8 cellular contexts compared by ENCODE assay signal in the genomic region with DNA sequence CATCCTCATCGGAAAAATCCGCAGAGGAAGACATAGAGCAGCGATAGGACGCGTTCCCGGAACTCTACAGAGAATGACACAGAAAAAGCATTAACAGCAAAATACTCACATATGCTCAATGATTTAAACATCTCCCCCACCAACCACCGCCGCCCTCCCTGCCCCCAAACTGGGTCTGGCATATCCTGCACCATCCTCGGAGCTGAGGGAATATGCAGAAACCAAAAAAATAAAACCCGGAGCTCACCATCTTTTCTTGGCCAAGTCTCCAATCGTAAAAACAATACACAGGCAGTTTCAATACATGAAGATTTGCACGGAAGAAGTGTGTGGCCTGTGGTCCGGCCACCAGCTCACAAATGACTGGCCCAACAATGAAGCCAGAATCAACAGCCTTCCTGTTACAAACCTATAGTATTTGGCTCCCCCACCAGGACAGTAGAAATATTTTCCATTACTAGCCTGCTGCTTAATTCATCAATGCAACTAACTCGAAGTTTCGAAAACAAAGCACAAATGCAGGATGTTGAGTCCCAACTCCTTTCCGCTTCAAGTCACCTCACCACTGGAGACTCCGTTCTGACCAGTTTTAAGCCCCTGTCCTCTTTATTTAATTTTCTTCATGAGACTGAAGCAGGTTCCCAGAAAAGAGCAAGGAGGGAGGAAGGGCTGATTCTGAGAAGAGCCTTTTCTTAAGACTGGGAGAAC.
DNase-seq lines count a peak whose midpoint lies in the region; ATAC-seq and TF ChIP-seq lines count a peak whose summit lies in the region.

No MANE protein-coding gene starts in this region.

- peaks cover 26% of the 10 kb centered on the region for H3K36me3 Mint-ChIP-seq in Calu3 (ENCODE audit: insufficient read depth, unreplicated experiment)
- peaks cover 6% of the 10 kb centered on the region for H3K36me3 Mint-ChIP-seq in activated T-helper 17 cell treated with anti-CD3 and anti-CD28 coated beads, Interleukin-2, amount 50 U/mL, for 72 hours (ENCODE audit: low read depth)
- H3K36me3 Mint-ChIP-seq in neural crest cell (ENCODE audit: low read depth) = peaks cover 5% of the 10 kb centered on the region

- H3K4me3 Mint-ChIP-seq in Calu3 (ENCODE audit: low read depth, unreplicated experiment) = peak overlapping the region; percentile 97
- peak overlapping the region; percentile 87 for H3K4me3 Mint-ChIP-seq in activated T-helper 17 cell treated with anti-CD3 and anti-CD28 coated beads, Interleukin-2, amount 50 U/mL, for 72 hours
- H3K4me3 Mint-ChIP-seq in neural crest cell = peak overlapping the region; percentile 99

- DNase-seq in Calu3 (peak; percentile 70), NCI-H446 treated with DMSO at 0.1 percent for 48 hours (lab: John Stamatoyannopoulos, UW) (peak; percentile 53), germinal center (ENCODE audit: low spot score) (peak; percentile 14), neural crest cell (ENCODE audit: low read depth, low spot score) (peak; percentile 44), mesenteric fat pad (ENCODE audit: low spot score) (no peak)

- ATAC-seq in GM18909 (IDR thresholded peaks at IDR 0.05; ENCODE audit: poor library complexity, unreplicated experiment) = peak; percentile 92
- peak; percentile 88 for ATAC-seq in HG03066 (IDR thresholded peaks at IDR 0.05; ENCODE audit: low read depth, unreplicated experiment)
- peak; percentile 95 for ATAC-seq in activated T-helper 17 cell treated with anti-CD3 and anti-CD28 coated beads, Interleukin-2, amount 50 U/mL, for 72 hours (replicated peaks)

- no peaks in the 10 kb centered on the region for H3K9me3 Mint-ChIP-seq in Calu3 (ENCODE audit: low read depth, unreplicated experiment)
- no peaks in the 10 kb centered on the region for H3K9me3 Mint-ChIP-seq in activated T-helper 17 cell treated with anti-CD3 and anti-CD28 coated beads, Interleukin-2, amount 50 U/mL, for 72 hours
- H3K9me3 Mint-ChIP-seq in neural crest cell = no peaks in the 10 kb centered on the region

- peaks cover 43% of the 10 kb centered on the region for H3K4me1 Mint-ChIP-seq in Calu3 (ENCODE audit: low read depth, unreplicated experiment)
- peaks cover 10% of the 10 kb centered on the region for H3K4me1 Mint-ChIP-seq in activated T-helper 17 cell treated with anti-CD3 and anti-CD28 coated beads, Interleukin-2, amount 50 U/mL, for 72 hours
- H3K4me1 Mint-ChIP-seq in neural crest cell = peaks cover 41% of the 10 kb centered on the region

- CTCF ChIA-PET in Calu3 (lab: Charles Lee) = interaction anchor here (0.6 to 2.9 kb wide), 29 partner anchors 9 to 214 kb away, joined by 3 to 16 read pairs (median 4); partner anchors contain the start of gene BEND6

- BruUV-seq in Calu3 (replicated peaks; lab: Mats Ljungman, UMichigan) = no TSS peak

- H3K27ac Mint-ChIP-seq in Calu3 (ENCODE audit: unreplicated experiment) (peak overlapping the region; percentile 91), neural crest cell (ENCODE audit: unreplicated experiment) (peak overlapping the region; percentile 97)
- H3K27ac Mint-ChIP-seq in activated T-helper 17 cell treated with anti-CD3 and anti-CD28 coated beads, Interleukin-2, amount 50 U/mL, for 72 hours = peak overlapping the region; percentile 83

- intact Hi-C loops in Calu3 (cut with micrococcal nuclease; ENCODE audit: unreplicated experiment) = loop anchor here (2.0 kb wide), 1 partner anchor 143 kb away; no protein-coding TSS in a partner anchor

- H3K27me3 Mint-ChIP-seq in Calu3 (ENCODE audit: unreplicated experiment) (no peaks in the 10 kb centered on the region), neural crest cell (ENCODE audit: low read depth) (no peaks in the 10 kb centered on the region)
- H3K27me3 Mint-ChIP-seq in activated T-helper 17 cell treated with anti-CD3 and anti-CD28 coated beads, Interleukin-2, amount 50 U/mL, for 72 hours = peaks cover 34% of the 10 kb centered on the region

- TF ChIP-seq CTCF in Calu3 (IDR thresholded peaks at IDR 0.05; ENCODE audit: unreplicated experiment) (peak; percentile 39), neural crest cell (conservative IDR thresholded peaks at IDR 0.05) (peak; percentile 80)
